ENCODE assay signal across 6 cellular contexts in genomic region chr6:20255428-20255827, GRCh38. TPM values are rescaled to one million over a fixed set of nuclear protein-coding genes. Genes with fewer than 3 reads are reported as not detected.
"Had no signal": no experiment of that assay in that cellular context is flagged by ENCODE, and none has a peak within 500 bp of the region (broad histone marks: within the 10 kb centered on the region; RNA-seq: fewer than 3 reads in every experiment).

No MANE protein-coding gene starts in this region.

- H3K27ac ChIP-seq: KMS-11 had no signal

- DNase-seq: IMR-90, KBM-7, KG1 had no signal

- H3K4me2 ChIP-seq: KMS-11 had no signal

- ATAC-seq: HepG2 had no signal

- FAIRE-seq: HepG2, HTR-8/SVneo had no signal

- H3K9ac ChIP-seq: KMS-11 had no signal

RNA-seq across cellular contexts. Expression of gene MBOAT1, which starts 43.2 kb away (rescaled TPM):
- total RNA-seq: HepG2 had no signal
- polyA plus RNA-seq: HepG2 had no signal
